ENCODE assay signal across 11 cellular contexts in genomic region chr14:59214702-59215302, GRCh38. TPM values are rescaled to one million over a fixed set of nuclear protein-coding genes. Genes with fewer than 3 reads are reported as not detected.
DNase-seq lines count a peak whose midpoint lies in the region; ATAC-seq and TF ChIP-seq lines count a peak whose summit lies in the region.
"Had no signal": no experiment of that assay in that cellular context is flagged by ENCODE, and none has a peak within 500 bp of the region (broad histone marks: within the 10 kb centered on the region; RNA-seq: fewer than 3 reads in every experiment).

No MANE protein-coding gene starts in this region.

- peaks cover 47% of the 10 kb centered on the region for H3K4me1 Mint-ChIP-seq in GM23338
- H3K4me1 Mint-ChIP-seq in activated T-helper 2 cell treated with anti-CD3 and anti-CD28 coated beads, Interferon-gamma antibody, Interleukin-2, Interleukin-4, amounts not matched to agents 10 μg/mL and 5 μg/mL and 100 μg/mL, durations not matched to agents 14 hours and 24 hours and 36 hours (ENCODE audit: low read depth), result peaks cover 3% of the 10 kb centered on the region

- no peaks in the 10 kb centered on the region; the same call in none of the 2 replicates for H4K20me1 ChIP-seq in GM23338 (replicated peaks; ENCODE audit: insufficient read depth)
- H4K20me1 ChIP-seq in OCI-LY3 (ENCODE audit: insufficient read depth, low read length), result peaks cover 23% of the 10 kb centered on the region; the same call in 1 of the 2 replicates

- no peak overlapping the region for H3K4me3 Mint-ChIP-seq in GM23338
- H3K4me3 Mint-ChIP-seq in activated T-helper 2 cell treated with anti-CD3 and anti-CD28 coated beads, Interferon-gamma antibody, Interleukin-2, Interleukin-4, amounts not matched to agents 10 μg/mL and 5 μg/mL and 100 μg/mL, durations not matched to agents 14 hours and 24 hours and 36 hours (ENCODE audit: low read depth), result no peak overlapping the region
- H3K4me3 Mint-ChIP-seq: activated T-cell treated with anti-CD3 and anti-CD28 coated beads, Interleukin-2, amount 50 U/mL, for 24 hours had no signal

- DNase-seq in GM23338 (ENCODE audit: low spot score) (no peak), stomach (no peak), spleen (no peak), glomerular visceral epithelial cell (ENCODE audit: extremely low spot score) (no peak)
- no peak for DNase-seq in activated T-helper 2 cell treated with anti-CD3 and anti-CD28 coated beads, Interferon-gamma antibody, Interleukin-2, Interleukin-4, amounts not matched to agents 10 μg/mL and 5 μg/mL and 100 μg/mL, durations not matched to agents 14 hours and 24 hours and 36 hours (ENCODE audit: low spot score)
- DNase-seq: activated T-cell treated with anti-CD3 and anti-CD28 coated beads, Interleukin-2, amount 50 U/mL, for 24 hours; central memory CD4-positive, alpha-beta T cell; islet precursor cell had no signal

- no peaks in the 10 kb centered on the region for H3K36me3 ChIP-seq in GM23338 (ENCODE audit: insufficient read depth)
- peaks cover 8% of the 10 kb centered on the region for H3K36me3 ChIP-seq in OCI-LY3 (replicated peaks; ENCODE audit: low read depth, low read length)
- H3K36me3 ChIP-seq in stomach, result no peaks in the 10 kb centered on the region
- no peaks in the 10 kb centered on the region for H3K36me3 ChIP-seq in spleen

- H3K27me3 ChIP-seq in GM23338 (ENCODE audit: insufficient read depth), result no peaks in the 10 kb centered on the region
- H3K27me3 ChIP-seq in OCI-LY3 (ENCODE audit: low read depth, low read length), result no peaks in the 10 kb centered on the region
- H3K27me3 ChIP-seq in stomach, result no peaks in the 10 kb centered on the region
- no peaks in the 10 kb centered on the region for H3K27me3 ChIP-seq in spleen (replicated peaks in 1 of 7)

- H3F3A ChIP-seq in GM23338 (replicated peaks; ENCODE audit: low read depth), result no peaks in the 10 kb centered on the region

- ATAC-seq in GM18909 (IDR thresholded peaks at IDR 0.05; ENCODE audit: poor library complexity, unreplicated experiment) (peak; percentile 69), GM23338 (no peak)
- ATAC-seq: K562 had no signal

- H3K4me1 ChIP-seq in GM23338 (ENCODE audit: insufficient read depth), result peaks cover 36% of the 10 kb centered on the region
- H3K4me1 ChIP-seq in OCI-LY3 (ENCODE audit: low read length), result peaks cover 18% of the 10 kb centered on the region
- H3K4me1 ChIP-seq in stomach, result peaks cover 2 to 90% (median 52%) of the 10 kb centered on the region in 4 donors
- peaks cover 0 to 22% (median 7%) of the 10 kb centered on the region in 6 donors for H3K4me1 ChIP-seq in spleen

- H3K27ac Mint-ChIP-seq in GM23338, result no peak overlapping the region
- no peak overlapping the region for H3K27ac Mint-ChIP-seq in activated T-helper 2 cell treated with anti-CD3 and anti-CD28 coated beads, Interferon-gamma antibody, Interleukin-2, Interleukin-4, amounts not matched to agents 10 μg/mL and 5 μg/mL and 100 μg/mL, durations not matched to agents 14 hours and 24 hours and 36 hours
- H3K27ac Mint-ChIP-seq: activated T-cell treated with anti-CD3 and anti-CD28 coated beads, Interleukin-2, amount 50 U/mL, for 24 hours had no signal

- WGBS in stomach, 5 donors, result 43 to 71% (median 54%) methylated on average over 3 of the region's 3 CpGs
- 78 to 91% (median 81%) methylated on average over 3 of the region's 3 CpGs for WGBS in spleen, 5 donors

- H3K27ac ChIP-seq in GM23338 (ENCODE audit: low read depth) (peak overlapping the region; percentile 18; the same call in 1 of the 2 replicates), OCI-LY3 (ENCODE audit: low read length) (peak overlapping the region; percentile 26; the same call in 1 of the 2 replicates), stomach (peak overlapping the region in 4 of 5 donors; percentile 34 to 69 (median 54)), spleen (no peak overlapping the region)

- no peak for TF ChIP-seq EP300 in stomach (IDR thresholded peaks at IDR 0.05)

- no peaks in the 10 kb centered on the region for H3K9me2 ChIP-seq in GM23338 (ENCODE audit: insufficient read depth)

- H3K27me3 Mint-ChIP-seq in GM23338 (ENCODE audit: insufficient read depth, low read depth, poor library complexity), result peaks cover 1% of the 10 kb centered on the region
- no peaks in the 10 kb centered on the region for H3K27me3 Mint-ChIP-seq in activated T-helper 2 cell treated with anti-CD3 and anti-CD28 coated beads, Interferon-gamma antibody, Interleukin-2, Interleukin-4, amounts not matched to agents 10 μg/mL and 5 μg/mL and 100 μg/mL, durations not matched to agents 14 hours and 24 hours and 36 hours (ENCODE audit: low read depth)
- H3K27me3 Mint-ChIP-seq: activated T-cell treated with anti-CD3 and anti-CD28 coated beads, Interleukin-2, amount 50 U/mL, for 24 hours had no signal

- H3K36me3 Mint-ChIP-seq in GM23338 (ENCODE audit: low read depth), result no peaks in the 10 kb centered on the region
- peaks cover 2% of the 10 kb centered on the region for H3K36me3 Mint-ChIP-seq in activated T-helper 2 cell treated with anti-CD3 and anti-CD28 coated beads, Interferon-gamma antibody, Interleukin-2, Interleukin-4, amounts not matched to agents 10 μg/mL and 5 μg/mL and 100 μg/mL, durations not matched to agents 14 hours and 24 hours and 36 hours (ENCODE audit: low read depth)

- TF ChIP-seq CTCF in GM23338 (conservative IDR thresholded peaks at IDR 0.05; ENCODE audit: low read depth in 2 of 2) (no peak), OCI-LY3 (IDR thresholded peaks at IDR 0.05; ENCODE audit: low read depth, low read length) (no peak), stomach (IDR thresholded peaks at IDR 0.05) (no peak), spleen (IDR thresholded peaks at IDR 0.05 in 8 of 11, conservative IDR thresholded peaks at IDR 0.05 in 3 of 11) (no peak)

- TF ChIP-seq POLR2A in stomach (IDR thresholded peaks at IDR 0.05) (no peak), spleen (IDR thresholded peaks at IDR 0.05) (no peak)

- H3K4me2 ChIP-seq in GM23338, result no peak overlapping the region
- peak overlapping the region; percentile 44 for H3K4me2 ChIP-seq in OCI-LY3 (ENCODE audit: low read length)

- H3K4me3 ChIP-seq in GM23338, result no peak overlapping the region
- peak overlapping the region; percentile 5; the same call in 1 of the 2 replicates for H3K4me3 ChIP-seq in OCI-LY3 (ENCODE audit: low read length)
- H3K4me3 ChIP-seq in stomach, result no peak overlapping the region
- no peak overlapping the region for H3K4me3 ChIP-seq in spleen
- H3K4me3 ChIP-seq: K562 had no signal

- no peaks in the 10 kb centered on the region for H3K9me3 ChIP-seq in OCI-LY3 (ENCODE audit: insufficient read depth, low read length)
- H3K9me3 ChIP-seq in stomach, result no peaks in the 10 kb centered on the region
- no peaks in the 10 kb centered on the region for H3K9me3 ChIP-seq in spleen

- intact Hi-C loops in stomach (cut with DNase I; ENCODE audit: low total_unique reads), result no loop called here
- intact Hi-C loops in activated T-helper 2 cell treated with anti-CD3 and anti-CD28 coated beads, Interferon-gamma antibody, Interleukin-2, Interleukin-4, amounts not matched to agents 10 μg/mL and 5 μg/mL and 100 μg/mL, durations not matched to agents 14 hours and 24 hours and 36 hours (cut with micrococcal nuclease), result no loop called here
- intact Hi-C loops in spleen (cut with DNase I; ENCODE audit: low total_unique reads), result no loop called here

- peaks cover 53% of the 10 kb centered on the region for H3K79me2 ChIP-seq in GM23338 (replicated peaks; ENCODE audit: insufficient read depth)
- H3K79me2 ChIP-seq in OCI-LY3 (ENCODE audit: low read length), result peaks cover 33% of the 10 kb centered on the region

- H2AFZ ChIP-seq in GM23338, result no peak overlapping the region
- no peak overlapping the region for H2AFZ ChIP-seq in OCI-LY3 (ENCODE audit: low read depth, low read length)

- no peak overlapping the region for H3K9ac ChIP-seq in OCI-LY3 (ENCODE audit: low read length)

- H3K9me3 Mint-ChIP-seq in GM23338, result no peaks in the 10 kb centered on the region
- no peaks in the 10 kb centered on the region for H3K9me3 Mint-ChIP-seq in activated T-helper 2 cell treated with anti-CD3 and anti-CD28 coated beads, Interferon-gamma antibody, Interleukin-2, Interleukin-4, amounts not matched to agents 10 μg/mL and 5 μg/mL and 100 μg/mL, durations not matched to agents 14 hours and 24 hours and 36 hours
- H3K9me3 Mint-ChIP-seq: activated T-cell treated with anti-CD3 and anti-CD28 coated beads, Interleukin-2, amount 50 U/mL, for 24 hours had no signal

TF ChIP-seq in GM23338, 12 proteins besides CTCF, POLR2A, EP300 and RAD21 (continues in another document):
- no peak for TF ChIP-seq NANOG (IDR thresholded peaks at IDR 0.05; ENCODE audit: borderline replicate concordance)
- no peak for TF ChIP-seq JUNB (IDR thresholded peaks at IDR 0.05; ENCODE audit: unreplicated experiment)
- no peak for TF ChIP-seq EZH2 (IDR thresholded peaks at IDR 0.05; ENCODE audit: low read depth, unreplicated experiment)

RNA-seq across cellular contexts. Expression of gene DAAM1, which starts 26.3 kb away (rescaled TPM):
- 36.3 and 51.1 TPM in 2 replicates for total RNA-seq in GM23338 (2014; rRNA removed; shearing (Covaris generic))
- 28.4 and 42.1 TPM in 2 replicates for polyA plus RNA-seq in GM23338 (2016; fragmentation: Nextera tagmentation; extraction: Ambion mirVana)
- 100 to 1,000 TPM in 2 of 5 donors, 10 to 100 TPM in 3; 21.9 to 204 (median 44.3) TPM for total RNA-seq in stomach
- polyA plus RNA-seq in stomach, result 10 to 100 TPM in 1 of 3 donors, 1 to 10 TPM in 2; 5.8 to 12.1 (median 9.6) TPM
- total RNA-seq in activated T-helper 2 cell treated with anti-CD3 and anti-CD28 coated beads, Interferon-gamma antibody, Interleukin-2, Interleukin-4, amounts not matched to agents 10 μg/mL and 5 μg/mL and 100 μg/mL, durations not matched to agents 14 hours and 24 hours and 36 hours, result 6.4 and 9.1 TPM in 2 replicates
- 10 to 100 TPM; 27.1 to 76.1 (median 37.5) TPM for total RNA-seq in spleen
- polyA plus RNA-seq in spleen, result 10 to 100 TPM in 1 of 3 donors, 1 to 10 TPM in 2; 8.3 to 10.7 (median 9.7) TPM

Comparison
In these comparisons a context has a peak if more than half of its experiments do, and no peak if none do; other contexts are left out.
1. H3K27ac ChIP-seq: peak in GM23338 (single experiment), OCI-LY3 (single experiment) and stomach (4 of 5); none in spleen (0 of 8).